In genomic region chr10:44878704-44879530, GRCh38 we compare ENCODE assay signal across 8 cellular contexts. TPM values are rescaled to one million over a fixed set of nuclear protein-coding genes. Genes with fewer than 3 reads are reported as not detected.
DNase-seq lines count a peak whose midpoint lies in the region; ATAC-seq lines count a peak whose summit lies in the region.

No MANE protein-coding gene starts in this region.

- peak; percentile 82 for ATAC-seq in HG02870 (IDR thresholded peaks at IDR 0.05; ENCODE audit: unreplicated experiment)

- DNase-seq in GM03348 (ENCODE audit: low spot score) (peak; percentile 96), NCI-H226 (peak; percentile 37), dermis blood vessel endothelial cell (peak; percentile 77), left kidney (ENCODE audit: low read depth, low spot score) (peak; percentile 97), 8988T (no peak)
- DNase-seq in activated CD4-positive, alpha-beta T cell treated with anti-CD3 and anti-CD28 coated beads, Interleukin-2, amount 50 U/mL, for 4 hours = peak; percentile 58
- DNase-seq in stimulated activated CD4-positive, alpha-beta T cell treated with anti-CD3 and anti-CD28 coated beads, Interleukin-15, amount 100 ng/mL, for 48 hours (ENCODE audit: low read depth in 2 of 2) = peak; percentile 63 to 73

RNA-seq across cellular contexts. Expression of gene TMEM72, which starts 32.2 kb away (rescaled TPM):
- total RNA-seq in dermis blood vessel endothelial cell = not detected in 2 replicates
